In the genomic region with DNA sequence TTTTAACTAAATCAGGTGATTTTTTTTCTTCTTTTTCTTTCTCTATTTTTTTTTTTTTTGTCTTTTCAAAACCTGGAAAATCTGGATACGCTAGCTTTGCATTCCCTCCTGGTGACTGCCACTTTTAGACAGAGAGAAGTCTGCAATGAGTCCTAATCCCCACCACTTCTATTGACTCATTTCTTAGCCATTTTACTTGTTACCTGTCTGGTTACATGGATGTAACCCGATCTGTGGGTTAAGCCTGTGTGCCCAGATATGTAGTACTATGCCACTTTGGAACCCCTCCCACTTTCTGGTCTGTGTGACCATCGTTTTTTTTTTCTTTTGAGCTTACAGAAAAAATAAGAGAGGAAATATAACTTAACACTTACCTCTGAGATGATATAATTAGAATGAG, we compare ENCODE assay signal across 1 cellular context.
TF ChIP-seq lines count a peak whose summit lies in the region.

No MANE protein-coding gene starts in this region.

TF ChIP-seq in GM23338, 12 proteins besides CTCF, POLR2A, EP300 and RAD21 (continued from another document):
- TF ChIP-seq REST (IDR thresholded peaks at IDR 0.05; ENCODE audit: unreplicated experiment) (no peak), ZNF331 (CRISPR knock-in tag; IDR thresholded peaks at IDR 0.05; ENCODE audit: low read depth) (no peak), EZH2phosphoT487 (IDR thresholded peaks at IDR 0.05; ENCODE audit: unreplicated experiment) (no peak), NANOG (IDR thresholded peaks at IDR 0.05; ENCODE audit: borderline replicate concordance) (no peak), POLR2AphosphoS5 (IDR thresholded peaks at IDR 0.05; ENCODE audit: low read depth) (no peak), ZNF114 (CRISPR knock-in tag; IDR thresholded peaks at IDR 0.05) (no peak)
- TF ChIP-seq, protein P1, sequence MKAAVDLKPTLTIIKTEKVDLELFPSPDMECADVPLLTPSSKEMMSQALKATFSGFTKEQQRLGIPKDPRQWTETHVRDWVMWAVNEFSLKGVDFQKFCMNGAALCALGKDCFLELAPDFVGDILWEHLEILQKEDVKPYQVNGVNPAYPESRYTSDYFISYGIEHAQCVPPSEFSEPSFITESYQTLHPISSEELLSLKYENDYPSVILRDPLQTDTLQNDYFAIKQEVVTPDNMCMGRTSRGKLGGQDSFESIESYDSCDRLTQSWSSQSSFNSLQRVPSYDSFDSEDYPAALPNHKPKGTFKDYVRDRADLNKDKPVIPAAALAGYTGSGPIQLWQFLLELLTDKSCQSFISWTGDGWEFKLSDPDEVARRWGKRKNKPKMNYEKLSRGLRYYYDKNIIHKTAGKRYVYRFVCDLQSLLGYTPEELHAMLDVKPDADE (IDR thresholded peaks at IDR 0.05), result no peak
